In genomic region chr22:46763051-46763705, GRCh38 we compare ENCODE assay signal across 8 cellular contexts. TPM values are rescaled to one million over a fixed set of nuclear protein-coding genes. Genes with fewer than 3 reads are reported as not detected.
DNase-seq lines count a peak whose midpoint lies in the region; ATAC-seq and TF ChIP-seq lines count a peak whose summit lies in the region.

No MANE protein-coding gene starts in this region.

- no peaks in the 10 kb centered on the region for H3K9me3 ChIP-seq in BLaER1 treated with 17β-estradiol and CSF1 and Interleukin-3, amounts not matched to agents 10 nM and 100 nM (replicated peaks in 1 of 11)

- peak overlapping the region; percentile 89 to 98 (median 93) for H3K9ac ChIP-seq in BLaER1 treated with 17β-estradiol and CSF1 and Interleukin-3, amounts not matched to agents 10 nM and 100 nM

- H3K36me3 ChIP-seq in BLaER1 treated with 17β-estradiol and CSF1 and Interleukin-3, amounts not matched to agents 10 nM and 100 nM, result peaks cover 0 to 20% (median 5%) of the 10 kb centered on the region in 11 experiments; a peak in 10 of 22 replicates

- H4K20me1 ChIP-seq in BLaER1 treated with 17β-estradiol and CSF1 and Interleukin-3, amounts not matched to agents 10 nM and 100 nM, result peaks cover 20 to 54% (median 37%) of the 10 kb centered on the region in 11 experiments; a peak in 20 of 22 replicates

- no peak for TF ChIP-seq CTCF in progenitor cell of endocrine pancreas (IDR thresholded peaks at IDR 0.05; ENCODE audit: unreplicated experiment)

- H3K4me1 Mint-ChIP-seq in activated T-helper 17 cell treated with anti-CD3 and anti-CD28 coated beads, Interleukin-2, amount 50 U/mL, for 72 hours, result peaks cover 41% of the 10 kb centered on the region
- peaks cover 29% of the 10 kb centered on the region for H3K4me1 Mint-ChIP-seq in progenitor cell of endocrine pancreas (ENCODE audit: low read depth)

- H3K36me3 Mint-ChIP-seq in activated T-helper 17 cell treated with anti-CD3 and anti-CD28 coated beads, Interleukin-2, amount 50 U/mL, for 72 hours (ENCODE audit: low read depth), result peaks cover 93% of the 10 kb centered on the region
- H3K36me3 Mint-ChIP-seq in progenitor cell of endocrine pancreas (ENCODE audit: insufficient read depth), result no peaks in the 10 kb centered on the region

- peak overlapping the region; percentile 80 to 97 (median 91) for H3K27ac ChIP-seq in BLaER1 treated with 17β-estradiol and CSF1 and Interleukin-3, amounts not matched to agents 10 nM and 100 nM

- no peaks in the 10 kb centered on the region for H3K27me3 ChIP-seq in BLaER1 treated with 17β-estradiol and CSF1 and Interleukin-3, amounts not matched to agents 10 nM and 100 nM

- ATAC-seq in GM19328 (IDR thresholded peaks at IDR 0.05; ENCODE audit: unreplicated experiment), result peak; percentile 43
- peak; percentile 51 for ATAC-seq in HG03521 (IDR thresholded peaks at IDR 0.05; ENCODE audit: unreplicated experiment)
- peak; percentile 29 for ATAC-seq in activated T-helper 17 cell treated with anti-CD3 and anti-CD28 coated beads, Interleukin-2, amount 50 U/mL, for 72 hours (replicated peaks)

- peaks cover 62 to 76% (median 71%) of the 10 kb centered on the region in 10 experiments for H3K4me1 ChIP-seq in BLaER1 treated with 17β-estradiol and CSF1 and Interleukin-3, amounts not matched to agents 10 nM and 100 nM

- H3K4me3 ChIP-seq in BLaER1 treated with 17β-estradiol and CSF1 and Interleukin-3, amounts not matched to agents 10 nM and 100 nM, result peak overlapping the region; percentile 77 to 98 (median 85)

- DNase-seq in globus pallidus (ENCODE audit: low spot score) (peak; percentile 27), progenitor cell of endocrine pancreas (ENCODE audit: low spot score, unreplicated experiment) (no peak), RPMI8226 (no peak), NCI-H1048 (lab: John Stamatoyannopoulos, UW) (no peak)

- H3K27ac Mint-ChIP-seq in activated T-helper 17 cell treated with anti-CD3 and anti-CD28 coated beads, Interleukin-2, amount 50 U/mL, for 72 hours, result peak overlapping the region; percentile 99
- H3K27ac Mint-ChIP-seq in progenitor cell of endocrine pancreas, result peak overlapping the region; percentile 100

- H3K27me3 Mint-ChIP-seq in activated T-helper 17 cell treated with anti-CD3 and anti-CD28 coated beads, Interleukin-2, amount 50 U/mL, for 72 hours, result no peaks in the 10 kb centered on the region
- H3K27me3 Mint-ChIP-seq in progenitor cell of endocrine pancreas, result no peaks in the 10 kb centered on the region

- peak overlapping the region; percentile 100 for H3K4me3 Mint-ChIP-seq in activated T-helper 17 cell treated with anti-CD3 and anti-CD28 coated beads, Interleukin-2, amount 50 U/mL, for 72 hours
- H3K4me3 Mint-ChIP-seq in progenitor cell of endocrine pancreas (ENCODE audit: low read depth), result peak overlapping the region; percentile 99

- H3K4me2 ChIP-seq in BLaER1 treated with 17β-estradiol and CSF1 and Interleukin-3, amounts not matched to agents 10 nM and 100 nM, result peak overlapping the region; percentile 83 to 97 (median 92)

- no peaks in the 10 kb centered on the region for H3K9me3 Mint-ChIP-seq in activated T-helper 17 cell treated with anti-CD3 and anti-CD28 coated beads, Interleukin-2, amount 50 U/mL, for 72 hours
- no peaks in the 10 kb centered on the region for H3K9me3 Mint-ChIP-seq in progenitor cell of endocrine pancreas (ENCODE audit: low read depth)

RNA-seq across cellular contexts. Expression of gene TBC1D22A, which starts 0.7 kb away (rescaled TPM):
- total RNA-seq in activated T-helper 17 cell treated with anti-CD3 and anti-CD28 coated beads, Interleukin-2, amount 50 U/mL, for 72 hours, result 100 to 1,000 TPM in 1 of 2 donors, 10 to 100 TPM in 1; 52.4 to 108 TPM
- total RNA-seq in progenitor cell of endocrine pancreas, result 23.2 and 24.2 TPM in 2 replicates

RNA-seq across cellular contexts. Expression of gene CERK, which starts 25.1 kb away (rescaled TPM):
- total RNA-seq in activated T-helper 17 cell treated with anti-CD3 and anti-CD28 coated beads, Interleukin-2, amount 50 U/mL, for 72 hours, result 100 to 1,000 TPM in 1 of 2 donors, 10 to 100 TPM in 1; 90.7 to 124 TPM
- 59.2 and 62.0 TPM in 2 replicates for total RNA-seq in progenitor cell of endocrine pancreas
